In genomic region chr2:171318463-171318934, GRCh38 we compare ENCODE assay signal across 11 cellular contexts.
DNase-seq lines count a peak whose midpoint lies in the region; ATAC-seq, FAIRE-seq and TF ChIP-seq lines count a peak whose summit lies in the region.
"Had no signal": no experiment of that assay in that cellular context is flagged by ENCODE, and none has a peak within 500 bp of the region (broad histone marks: within the 10 kb centered on the region; RNA-seq: fewer than 3 reads in every experiment).

No MANE protein-coding gene starts in this region.

- H3K4me3 ChIP-seq in adipocyte (ENCODE audit: low read length), result no peak overlapping the region
- peak overlapping the region; percentile 12 for H3K4me3 ChIP-seq in iPS-18a (ENCODE audit: low read length)
- no peak overlapping the region for H3K4me3 ChIP-seq in right lobe of liver
- no peak overlapping the region for H3K4me3 ChIP-seq in colonic mucosa
- H3K4me3 ChIP-seq: esophagus squamous epithelium had no signal

- WGBS in right lobe of liver (ENCODE audit: insufficient coverage, low coverage, low lambda C conversion rate, missing lambda C conversion rate), result 50% methylated on average over 6 of the region's 6 CpGs

- no peak for TF ChIP-seq CTCF in right lobe of liver (IDR thresholded peaks at IDR 0.05)
- no peak for TF ChIP-seq CTCF in colonic mucosa (IDR thresholded peaks at IDR 0.05)

- no peaks in the 10 kb centered on the region for H3K27me3 ChIP-seq in adipocyte (replicated peaks; ENCODE audit: control insufficient read depth, insufficient read depth, low read length)
- H3K27me3 ChIP-seq in iPS-18a (ENCODE audit: control insufficient read depth, insufficient read depth, low read length), result no peaks in the 10 kb centered on the region
- H3K27me3 ChIP-seq in right lobe of liver, result no peaks in the 10 kb centered on the region
- H3K27me3 ChIP-seq in colonic mucosa, result no peaks in the 10 kb centered on the region
- H3K27me3 ChIP-seq: esophagus squamous epithelium had no signal

- H3K36me3 ChIP-seq in adipocyte (ENCODE audit: control insufficient read depth, insufficient read depth, low read length, severe bottlenecking) (peaks cover 15% of the 10 kb centered on the region), iPS-18a (ENCODE audit: control insufficient read depth, low read depth, low read length) (no peaks in the 10 kb centered on the region), right lobe of liver (no peaks in the 10 kb centered on the region), colonic mucosa (no peaks in the 10 kb centered on the region)

- no peak for ATAC-seq in right lobe of liver

- no peaks in the 10 kb centered on the region for H3K9me3 ChIP-seq in adipocyte (ENCODE audit: control insufficient read depth, low read length)
- H3K9me3 ChIP-seq in iPS-18a (ENCODE audit: control insufficient read depth, low read depth, low read length), result no peaks in the 10 kb centered on the region
- H3K9me3 ChIP-seq in right lobe of liver, result no peaks in the 10 kb centered on the region
- H3K9me3 ChIP-seq in colonic mucosa, result no peaks in the 10 kb centered on the region
- H3K9me3 ChIP-seq: esophagus squamous epithelium had no signal

- H3K27ac ChIP-seq in iPS-18a (ENCODE audit: low read length), result peak overlapping the region; percentile 67
- peak overlapping the region; percentile 94 for H3K27ac ChIP-seq in temporal lobe (ENCODE audit: low read depth, low read length)
- no peak overlapping the region for H3K27ac ChIP-seq in right lobe of liver
- H3K27ac ChIP-seq in colonic mucosa, result no peak overlapping the region

- H3K9ac ChIP-seq in adipocyte (ENCODE audit: low read length), result peak overlapping the region; percentile 4
- H3K9ac ChIP-seq in iPS-18a (ENCODE audit: low read length), result peak overlapping the region; percentile 45
- H3K9ac ChIP-seq in colonic mucosa (ENCODE audit: low read depth in 2 of 2, low read length in 2 of 2), result no peak overlapping the region

- H3K4me1 ChIP-seq in adipocyte (ENCODE audit: control insufficient read depth, insufficient read depth, low read length), result peaks cover 10% of the 10 kb centered on the region
- peaks cover 67% of the 10 kb centered on the region for H3K4me1 ChIP-seq in iPS-18a (ENCODE audit: control insufficient read depth, low read depth, low read length)
- H3K4me1 ChIP-seq in right lobe of liver, result no peaks in the 10 kb centered on the region
- no peaks in the 10 kb centered on the region for H3K4me1 ChIP-seq in colonic mucosa

- DNase-seq in activated naive CD4-positive, alpha-beta T cell treated with Interleukin-2 at 50 U/mL for 16 hours, result peak; percentile 17
- DNase-seq in activated naive CD4-positive, alpha-beta T cell (lab: John Stamatoyannopoulos, UW), result no peak
- DNase-seq in adipocyte (ENCODE audit: low read depth), result no peak
- DNase-seq in right lobe of liver, result no peak
- no peak for DNase-seq in GM12892 (ENCODE audit: insufficient read length)
- DNase-seq in colonic mucosa, result no peak
- DNase-seq: esophagus squamous epithelium, NCI-H526 treated with DMSO at 0.1 percent for 48 hours, small intestine had no signal

- no peak for FAIRE-seq in GM12892 (lab: Jason Lieb, UNC)
- FAIRE-seq: small intestine had no signal

- intact Hi-C loops in right lobe of liver (cut with DNase I) (no loop called here), colonic mucosa (cut with DNase I) (no loop called here)

- TF ChIP-seq POLR2A in right lobe of liver (IDR thresholded peaks at IDR 0.05) (no peak), GM12892 (IDR thresholded peaks at IDR 0.05; ENCODE audit: low read depth, low read length) (no peak)

Comparison
In these comparisons a context has a peak if more than half of its experiments do, and no peak if none do; other contexts are left out.
1. H3K9ac ChIP-seq: peak in adipocyte (single experiment) and iPS-18a (single experiment); none in colonic mucosa (0 of 2).
2. H3K27ac ChIP-seq: peak in iPS-18a (single experiment) and temporal lobe (single experiment); none in right lobe of liver (0 of 3) and colonic mucosa (single experiment).